ENCODE assay signal across 26 cellular contexts in the genomic region with DNA sequence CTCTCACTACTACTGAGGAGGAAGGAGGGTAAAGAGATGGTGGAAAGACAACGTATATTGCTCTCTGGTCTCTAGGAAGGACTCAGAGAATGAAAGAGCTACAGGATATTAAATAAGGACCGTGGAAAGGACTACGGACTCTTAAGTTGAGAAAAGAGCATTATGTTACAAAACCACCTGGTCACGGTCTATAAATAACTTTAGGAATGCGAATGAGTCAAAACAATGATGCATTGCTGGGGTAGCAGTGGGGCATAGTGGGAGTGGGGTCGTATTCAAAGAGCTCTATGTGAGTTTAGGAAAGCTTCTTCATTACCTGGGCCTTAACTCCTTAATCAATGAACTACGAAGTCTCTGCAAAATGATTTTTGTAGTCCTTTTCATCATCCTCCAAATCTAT.
"Had no signal": no experiment of that assay in that cellular context is flagged by ENCODE, and none has a peak within 500 bp of the region (broad histone marks: within the 10 kb centered on the region; RNA-seq: fewer than 3 reads in every experiment).

No MANE protein-coding gene starts in this region.

- H3K36me3 ChIP-seq: breast epithelium, Peyer's patch had no signal

- H3K4me3 Mint-ChIP-seq: activated CD8-positive, alpha-beta T cell treated with anti-CD3 and anti-CD28 coated beads for 36 hours; activated naive CD8-positive, alpha-beta T cell treated with anti-CD3 and anti-CD28 coated beads, Interleukin-2, amount 10 ng/mL, durations not matched to agents 7 days and 5 days; activated T-cell treated with anti-CD3 and anti-CD28 coated beads, Interleukin-2, amount 50 U/mL, for 72 hours; T-helper 1 cell treated with Interleukin-12 subunit alpha and Interleukin-12 subunit beta and Interleukin-4 antibody, amounts not matched to agents 30 μg/mL and 1 μg/mL, for 36 hours had no signal

- H3K9me3 Mint-ChIP-seq: activated CD8-positive, alpha-beta T cell treated with anti-CD3 and anti-CD28 coated beads for 36 hours; activated naive CD8-positive, alpha-beta T cell treated with anti-CD3 and anti-CD28 coated beads, Interleukin-2, amount 10 ng/mL, durations not matched to agents 7 days and 5 days; activated T-cell treated with anti-CD3 and anti-CD28 coated beads, Interleukin-2, amount 50 U/mL, for 72 hours; activated T-helper 2 cell treated with anti-CD3 and anti-CD28 coated beads, Interferon-gamma antibody, Interleukin-2, Interleukin-4, amounts not matched to agents 10 μg/mL and 5 μg/mL and 100 μg/mL, durations not matched to agents 14 hours and 24 hours and 36 hours; T-helper 1 cell treated with Interleukin-12 subunit alpha and Interleukin-12 subunit beta and Interleukin-4 antibody, amounts not matched to agents 30 μg/mL and 1 μg/mL, for 36 hours had no signal

- ATAC-seq: activated CD4-positive, CD25-positive, alpha-beta regulatory T cell treated with anti-CD3 and anti-CD28 coated beads, Interleukin-2, amount 50 U/mL, for 24 hours; activated CD8-positive, alpha-beta T cell treated with anti-CD3 and anti-CD28 coated beads for 36 hours; activated T-cell treated with anti-CD3 and anti-CD28 coated beads, Interleukin-2, amount 50 U/mL, for 72 hours had no signal

- H3K27ac Mint-ChIP-seq: activated CD8-positive, alpha-beta T cell treated with anti-CD3 and anti-CD28 coated beads for 36 hours; activated naive CD8-positive, alpha-beta T cell treated with anti-CD3 and anti-CD28 coated beads, Interleukin-2, amount 10 ng/mL, durations not matched to agents 7 days and 5 days; activated T-cell treated with anti-CD3 and anti-CD28 coated beads, Interleukin-2, amount 50 U/mL, for 72 hours; activated T-helper 2 cell treated with anti-CD3 and anti-CD28 coated beads, Interferon-gamma antibody, Interleukin-2, Interleukin-4, amounts not matched to agents 10 μg/mL and 5 μg/mL and 100 μg/mL, durations not matched to agents 14 hours and 24 hours and 36 hours; T-helper 1 cell treated with Interleukin-12 subunit alpha and Interleukin-12 subunit beta and Interleukin-4 antibody, amounts not matched to agents 30 μg/mL and 1 μg/mL, for 36 hours had no signal

- H3K27ac ChIP-seq: breast epithelium, Peyer's patch had no signal

- DNase-seq: activated CD4-positive, alpha-beta T cell treated with anti-CD3 and anti-CD28 coated beads for 4 hours; activated CD8-positive, alpha-beta memory T cell treated with anti-CD3 and anti-CD28 coated beads, Interleukin-2, amount 50 U/mL, for 4 hours; activated CD8-positive, alpha-beta T cell treated with anti-CD3 and anti-CD28 coated beads for 36 hours; activated naive CD4-positive, alpha-beta T cell treated with anti-CD3 and anti-CD28 coated beads, Interleukin-2, amount 50 U/mL, for 16 hours; activated naive CD8-positive, alpha-beta T cell treated with anti-CD3 and anti-CD28 coated beads, Interleukin-2, amount 10 ng/mL, durations not matched to agents 7 days and 5 days; activated T-cell treated with anti-CD3 and anti-CD28 coated beads, Interleukin-2, amount 50 U/mL, for 72 hours; aorta; caudate nucleus; KG1; MV-4-11; NCI-H1092 treated with DMSO at 0.1 percent for 48 hours; NCI-H1417 treated with DMSO at 0.1 percent for 48 hours; NCI-H1694; NCI-H2029; NCI-H2107; NCI-H2227 treated with DMSO at 0.1 percent for 48 hours; NCI-H446 treated with DMSO at 0.1 percent for 48 hours; NCI-H524 treated with DMSO at 0.1 percent for 48 hours; NCI-H748 treated with DMSO at 0.1 percent for 48 hours; NK-92 treated with Interleukin-12 subunit alpha and Interleukin-12 subunit beta, amount 100 ng/mL, for 24 hours; Peyer's patch; SHP77 had no signal

- H3K27me3 Mint-ChIP-seq: activated CD8-positive, alpha-beta T cell treated with anti-CD3 and anti-CD28 coated beads for 36 hours; activated naive CD8-positive, alpha-beta T cell treated with anti-CD3 and anti-CD28 coated beads, Interleukin-2, amount 10 ng/mL, durations not matched to agents 7 days and 5 days had no signal

- H3K4me1 ChIP-seq: breast epithelium, Peyer's patch had no signal

- H3K36me3 Mint-ChIP-seq: activated naive CD8-positive, alpha-beta T cell treated with anti-CD3 and anti-CD28 coated beads, Interleukin-2, amount 10 ng/mL, durations not matched to agents 7 days and 5 days had no signal

- H3K9me3 ChIP-seq: breast epithelium had no signal

- H3K27me3 ChIP-seq: breast epithelium, Peyer's patch had no signal

- H3K4me3 ChIP-seq: breast epithelium, Peyer's patch had no signal

- H3K4me1 Mint-ChIP-seq: activated naive CD8-positive, alpha-beta T cell treated with anti-CD3 and anti-CD28 coated beads, Interleukin-2, amount 10 ng/mL, durations not matched to agents 7 days and 5 days had no signal
